Comparison of ENCODE assay signal across 17 cellular contexts in the genomic region with DNA sequence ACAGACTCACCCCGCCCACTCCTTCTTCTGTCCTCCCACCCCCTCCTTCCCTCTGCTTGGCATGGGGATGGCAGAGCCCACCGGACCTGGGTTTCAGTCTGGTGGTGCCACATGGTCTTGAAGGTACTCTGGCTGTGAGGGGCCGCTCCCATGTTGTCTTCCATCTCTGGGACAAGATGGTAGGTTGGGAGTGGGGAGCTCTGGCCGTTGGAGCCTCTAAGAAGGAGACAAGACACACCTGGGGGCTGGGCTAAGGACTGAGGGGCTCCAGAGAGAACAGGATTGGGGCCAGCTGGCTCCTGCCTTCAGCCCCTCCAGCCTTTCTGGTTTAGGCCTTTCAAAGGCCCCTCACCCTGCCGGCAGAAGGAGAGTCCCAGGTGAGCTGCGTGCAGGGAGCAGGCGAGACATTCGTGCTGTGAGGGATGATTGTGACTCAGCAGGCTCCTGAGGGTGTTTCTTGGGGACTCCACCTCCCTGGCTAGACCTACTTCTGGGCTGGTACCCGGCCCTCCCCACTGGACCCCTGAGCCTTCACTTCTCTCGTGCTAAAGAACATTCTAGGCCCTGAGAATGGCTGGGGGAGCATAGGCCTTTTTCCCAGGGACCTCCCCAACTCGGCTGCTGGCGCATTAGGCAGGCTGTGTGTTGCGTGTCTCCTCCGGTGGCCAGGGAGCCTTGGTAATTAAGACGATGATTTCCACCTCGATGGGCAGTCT.
DNase-seq lines count a peak whose midpoint lies in the region; ATAC-seq and TF ChIP-seq lines count a peak whose summit lies in the region.
"Had no signal": no experiment of that assay in that cellular context is flagged by ENCODE, and none has a peak within 500 bp of the region (broad histone marks: within the 10 kb centered on the region; RNA-seq: fewer than 3 reads in every experiment).

No MANE protein-coding gene starts in this region.

- peak overlapping the region; percentile 62 for H2BK12ac ChIP-seq in trophoblast cell (ENCODE audit: low read length)

- no peak overlapping the region for H3K23ac ChIP-seq in trophoblast cell (ENCODE audit: low read length)

- H3K4me1 Mint-ChIP-seq in activated CD4-positive, alpha-beta memory T cell treated with anti-CD3 and anti-CD28 coated beads, Interleukin-2, amount 10 ng/mL, durations not matched to agents 7 days and 5 days: no peaks in the 10 kb centered on the region

- POLR2A ChIA-PET in activated CD4-positive, alpha-beta memory T cell treated with anti-CD3 and anti-CD28 coated beads, Interleukin-2, amount 10 ng/mL, durations not matched to agents 7 days and 5 days (lab: Charles Lee): interaction anchor here (0.5 kb wide), 1 partner anchor 209 kb away, joined by 3 read pairs; no protein-coding TSS in a partner anchor
- POLR2A ChIA-PET in A673 (lab: Charles Lee; ENCODE audit: low non-redundant PET): no interaction called here

- TF ChIP-seq CTCF in ascending aorta (IDR thresholded peaks at IDR 0.05) (no peak), esophagus muscularis mucosa (IDR thresholded peaks at IDR 0.05) (no peak), tibial nerve (IDR thresholded peaks at IDR 0.05) (no peak), A673 (conservative IDR thresholded peaks at IDR 0.05; ENCODE audit: low read depth, low read length) (no peak)

- no peak overlapping the region for H2BK5ac ChIP-seq in trophoblast cell (ENCODE audit: low read depth, low read length, poor library complexity)

- peaks cover 38% of the 10 kb centered on the region for H3K79me1 ChIP-seq in trophoblast cell (ENCODE audit: low read length)

- H3K4me1 ChIP-seq in ascending aorta (peaks cover 24 to 53% of the 10 kb centered on the region in 2 donors), esophagus muscularis mucosa (peaks cover 53 to 68% (median 59%) of the 10 kb centered on the region in 4 donors), trophoblast cell (ENCODE audit: control insufficient read depth in 1 of 2, insufficient read depth in 2 of 2, low read length in 2 of 2) (peaks cover 35 to 38% of the 10 kb centered on the region in 2 experiments), tibial nerve (peaks cover 3 to 70% (median 40%) of the 10 kb centered on the region in 4 donors), A673 (ENCODE audit: insufficient read depth, low read length, poor library complexity, severe bottlenecking) (peaks cover 34% of the 10 kb centered on the region)

- WGBS in esophagus muscularis mucosa: 96% methylated on average over 10 of the region's 16 CpGs
- no CpG with 5 or more reads among the region's 16 CpGs for WGBS in trophoblast cell (ENCODE audit: extremely low coverage, insufficient coverage, insufficient read length)
- WGBS in tibial nerve, 2 donors: 89 to 92% methylated on average over 12 to 16 of the region's 16 CpGs

- ATAC-seq in GM21825 (IDR thresholded peaks at IDR 0.05; ENCODE audit: unreplicated experiment): no peak
- ATAC-seq: GM23338 had no signal

- H3K36me3 Mint-ChIP-seq in activated CD4-positive, alpha-beta memory T cell treated with anti-CD3 and anti-CD28 coated beads, Interleukin-2, amount 10 ng/mL, durations not matched to agents 7 days and 5 days (ENCODE audit: low read depth): no peaks in the 10 kb centered on the region

- H4K8ac ChIP-seq in trophoblast cell (ENCODE audit: low read depth, low read length): peak overlapping the region; percentile 26

- H3K4me3 ChIP-seq in ascending aorta (no peak overlapping the region), esophagus muscularis mucosa (no peak overlapping the region), trophoblast cell (ENCODE audit: low read depth, low read length) (no peak overlapping the region), tibial nerve (no peak overlapping the region), A673 (ENCODE audit: low read depth, low read length, poor library complexity, severe bottlenecking) (no peak overlapping the region)
- H3K4me3 ChIP-seq: GM23338, Peyer's patch had no signal

- H3K14ac ChIP-seq in trophoblast cell (ENCODE audit: low read length): no peak overlapping the region

- no peaks in the 10 kb centered on the region for H3K9me3 Mint-ChIP-seq in activated CD4-positive, alpha-beta memory T cell treated with anti-CD3 and anti-CD28 coated beads, Interleukin-2, amount 10 ng/mL, durations not matched to agents 7 days and 5 days
- H3K9me3 Mint-ChIP-seq: GM23338 had no signal

- no peak overlapping the region for H3K4me2 ChIP-seq in trophoblast cell (ENCODE audit: low read length)
- H3K4me2 ChIP-seq: GM23338 had no signal

- peaks cover 15% of the 10 kb centered on the region for H3K27me3 Mint-ChIP-seq in activated CD4-positive, alpha-beta memory T cell treated with anti-CD3 and anti-CD28 coated beads, Interleukin-2, amount 10 ng/mL, durations not matched to agents 7 days and 5 days

- H4K91ac ChIP-seq in trophoblast cell (ENCODE audit: low read depth, low read length): peak overlapping the region; percentile 28

- no peak overlapping the region for H2AFZ ChIP-seq in trophoblast cell (ENCODE audit: insufficient read depth, low read length, poor library complexity)
- H2AFZ ChIP-seq: GM23338 had no signal

- H3K9me3 ChIP-seq in ascending aorta: no peaks in the 10 kb centered on the region
- H3K9me3 ChIP-seq in esophagus muscularis mucosa: no peaks in the 10 kb centered on the region
- H3K9me3 ChIP-seq in trophoblast cell (ENCODE audit: insufficient read depth, low read depth, low read length): no peaks in the 10 kb centered on the region
- H3K9me3 ChIP-seq in tibial nerve: no peaks in the 10 kb centered on the region
- H3K9me3 ChIP-seq in A673 (ENCODE audit: low read depth, low read length, poor library complexity, severe bottlenecking): no peaks in the 10 kb centered on the region
- H3K9me3 ChIP-seq: Peyer's patch had no signal

- H3K27ac ChIP-seq in ascending aorta (peak overlapping the region; percentile 97 to 98), esophagus muscularis mucosa (replicated peaks in 1 of 4) (peak overlapping the region in 3 of 4 donors; percentile 88 to 93 (median 90)), trophoblast cell (ENCODE audit: low read depth, low read length) (no peak overlapping the region), tibial nerve (peak overlapping the region; percentile 15 to 93 (median 86)), A673 (ENCODE audit: low read depth, low read length, poor library complexity, severe bottlenecking) (no peak overlapping the region)
- H3K27ac ChIP-seq: Peyer's patch had no signal

- peak overlapping the region; percentile 45 for H2AK5ac ChIP-seq in trophoblast cell (ENCODE audit: low read length)

- BruUV-seq in A673 (replicated peaks; lab: Mats Ljungman, UMichigan): no TSS peak

- DNase-seq in ascending aorta (ENCODE audit: low spot score in 2 of 2) (no peak), esophagus muscularis mucosa (ENCODE audit: extremely low spot score) (no peak), trophoblast cell (no peak), tibial nerve (ENCODE audit: low spot score in 2 of 2) (no peak), A673 (ENCODE audit: low spot score) (no peak)
- no peak for DNase-seq in activated CD4-positive, alpha-beta memory T cell treated with anti-CD3 and anti-CD28 coated beads, Interleukin-2, amount 10 ng/mL, durations not matched to agents 7 days and 5 days
- DNase-seq: COR-L47, GF-D8, KG1, NCI-H1436, NCI-H2029 treated with DMSO at 0.1 percent for 48 hours, NCI-H2171 treated with DMSO at 0.1 percent for 48 hours, NCI-H82, Peyer's patch, SHP77 had no signal

- H3K27ac Mint-ChIP-seq in activated CD4-positive, alpha-beta memory T cell treated with anti-CD3 and anti-CD28 coated beads, Interleukin-2, amount 10 ng/mL, durations not matched to agents 7 days and 5 days: no peak overlapping the region
- H3K27ac Mint-ChIP-seq: GM23338 had no signal

- TF ChIP-seq EP300 in esophagus muscularis mucosa (IDR thresholded peaks at IDR 0.05) (no peak), tibial nerve (IDR thresholded peaks at IDR 0.05) (no peak)

- intact Hi-C loops in ascending aorta (cut with DNase I): no loop called here
- intact Hi-C loops in esophagus muscularis mucosa (cut with DNase I): no loop called here
- intact Hi-C loops in A673 (cut with micrococcal nuclease; ENCODE audit: unreplicated experiment): no loop called here

- H2BK120ac ChIP-seq in trophoblast cell (ENCODE audit: insufficient read depth, low read length, poor library complexity): no peak overlapping the region

- H3K9ac ChIP-seq in trophoblast cell (ENCODE audit: low read length): no peak overlapping the region

- no peak for TF ChIP-seq POLR2A in esophagus muscularis mucosa (IDR thresholded peaks at IDR 0.05; ENCODE audit: low read depth)
- no peak for TF ChIP-seq POLR2A in tibial nerve (IDR thresholded peaks at IDR 0.05)

- H3K27me3 ChIP-seq in ascending aorta (no peaks in the 10 kb centered on the region), esophagus muscularis mucosa (no peaks in the 10 kb centered on the region), trophoblast cell (ENCODE audit: insufficient read depth, low read length) (no peaks in the 10 kb centered on the region), tibial nerve (no peaks in the 10 kb centered on the region), A673 (replicated peaks; ENCODE audit: insufficient read depth, low read depth, low read length, poor library complexity) (no peaks in the 10 kb centered on the region)
- H3K27me3 ChIP-seq: Peyer's patch had no signal

- H3K18ac ChIP-seq in trophoblast cell (ENCODE audit: low read length): no peak overlapping the region

- H4K12ac ChIP-seq in trophoblast cell (ENCODE audit: low read depth, low read length): no peak overlapping the region

- H3K79me2 ChIP-seq in trophoblast cell (ENCODE audit: control insufficient read depth, insufficient read depth, low read length, poor library complexity): peaks cover 7% of the 10 kb centered on the region

- no peak overlapping the region for H3K4me3 Mint-ChIP-seq in activated CD4-positive, alpha-beta memory T cell treated with anti-CD3 and anti-CD28 coated beads, Interleukin-2, amount 10 ng/mL, durations not matched to agents 7 days and 5 days
- H3K4me3 Mint-ChIP-seq: GM23338 had no signal

- CTCF ChIA-PET in activated CD4-positive, alpha-beta memory T cell treated with anti-CD3 and anti-CD28 coated beads, Interleukin-2, amount 10 ng/mL, durations not matched to agents 7 days and 5 days (lab: Charles Lee): interaction anchor here (0.9 kb wide), 1 partner anchor 92 kb away, joined by 3 read pairs; no protein-coding TSS in a partner anchor
- CTCF ChIA-PET in A673 (lab: Charles Lee): no interaction called here

- H3K36me3 ChIP-seq in ascending aorta (no peaks in the 10 kb centered on the region), esophagus muscularis mucosa (no peaks in the 10 kb centered on the region), trophoblast cell (ENCODE audit: control insufficient read depth in 1 of 2, insufficient read depth in 2 of 2, low read length in 2 of 2) (no peaks in the 10 kb centered on the region), tibial nerve (no peaks in the 10 kb centered on the region), A673 (ENCODE audit: insufficient read depth, low read length, poor library complexity, severe bottlenecking) (no peaks in the 10 kb centered on the region)
- H3K36me3 ChIP-seq: Peyer's patch had no signal

- H3K4ac ChIP-seq in trophoblast cell (ENCODE audit: low read depth, low read length): no peak overlapping the region

Comparison
In these comparisons a context has a peak if more than half of its experiments do, and no peak if none do; other contexts are left out.
1. H3K27ac ChIP-seq: peak in ascending aorta (2 of 2), esophagus muscularis mucosa (3 of 4) and tibial nerve (4 of 4); none in trophoblast cell (single experiment) and A673 (single experiment).